ENCODE assay signal across 1 cellular context in the genomic region with DNA sequence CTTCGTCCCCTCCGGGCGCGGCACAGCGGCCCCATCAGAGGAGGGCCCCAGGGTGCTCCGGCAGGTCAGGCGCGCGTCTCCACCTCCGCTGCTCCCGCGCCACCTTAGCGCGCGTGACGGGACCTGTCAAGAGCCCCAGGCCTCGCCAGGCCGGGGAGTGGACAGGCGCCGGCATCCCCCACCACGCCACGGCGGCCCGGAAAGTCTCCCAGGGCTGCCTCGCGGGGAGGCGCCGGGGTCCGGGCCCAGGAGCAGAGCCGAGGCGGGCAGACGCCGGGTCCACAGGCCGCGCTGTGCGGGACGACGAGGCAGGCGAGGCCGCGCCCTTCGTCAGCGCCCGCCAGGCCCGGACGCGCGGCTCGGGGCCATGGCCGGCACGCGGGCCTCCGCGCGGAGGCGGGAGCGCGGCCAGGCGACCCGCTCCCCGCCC.
TF ChIP-seq lines count a peak whose summit lies in the region.

No MANE protein-coding gene starts in this region.

TF ChIP-seq in HepG2, 621 proteins besides CTCF, POLR2A, EP300 and RAD21 (continued from another document and continues in another):
- TF ChIP-seq, protein P1, sequence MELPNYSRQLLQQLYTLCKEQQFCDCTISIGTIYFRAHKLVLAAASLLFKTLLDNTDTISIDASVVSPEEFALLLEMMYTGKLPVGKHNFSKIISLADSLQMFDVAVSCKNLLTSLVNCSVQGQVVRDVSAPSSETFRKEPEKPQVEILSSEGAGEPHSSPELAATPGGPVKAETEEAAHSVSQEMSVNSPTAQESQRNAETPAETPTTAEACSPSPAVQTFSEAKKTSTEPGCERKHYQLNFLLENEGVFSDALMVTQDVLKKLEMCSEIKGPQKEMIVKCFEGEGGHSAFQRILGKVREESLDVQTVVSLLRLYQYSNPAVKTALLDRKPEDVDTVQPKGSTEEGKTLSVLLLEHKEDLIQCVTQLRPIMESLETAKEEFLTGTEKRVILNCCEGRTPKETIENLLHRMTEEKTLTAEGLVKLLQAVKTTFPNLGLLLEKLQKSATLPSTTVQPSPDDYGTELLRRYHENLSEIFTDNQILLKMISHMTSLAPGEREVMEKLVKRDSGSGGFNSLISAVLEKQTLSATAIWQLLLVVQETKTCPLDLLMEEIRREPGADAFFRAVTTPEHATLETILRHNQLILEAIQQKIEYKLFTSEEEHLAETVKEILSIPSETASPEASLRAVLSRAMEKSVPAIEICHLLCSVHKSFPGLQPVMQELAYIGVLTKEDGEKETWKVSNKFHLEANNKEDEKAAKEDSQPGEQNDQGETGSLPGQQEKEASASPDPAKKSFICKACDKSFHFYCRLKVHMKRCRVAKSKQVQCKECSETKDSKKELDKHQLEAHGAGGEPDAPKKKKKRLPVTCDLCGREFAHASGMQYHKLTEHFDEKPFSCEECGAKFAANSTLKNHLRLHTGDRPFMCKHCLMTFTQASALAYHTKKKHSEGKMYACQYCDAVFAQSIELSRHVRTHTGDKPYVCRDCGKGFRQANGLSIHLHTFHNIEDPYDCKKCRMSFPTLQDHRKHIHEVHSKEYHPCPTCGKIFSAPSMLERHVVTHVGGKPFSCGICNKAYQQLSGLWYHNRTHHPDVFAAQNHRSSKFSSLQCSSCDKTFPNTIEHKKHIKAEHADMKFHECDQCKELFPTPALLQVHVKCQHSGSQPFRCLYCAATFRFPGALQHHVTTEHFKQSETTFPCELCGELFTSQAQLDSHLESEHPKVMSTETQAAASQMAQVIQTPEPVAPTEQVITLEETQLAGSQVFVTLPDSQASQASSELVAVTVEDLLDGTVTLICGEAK (IDR thresholded peaks at IDR 0.05) = no peak
- TF ChIP-seq, protein P1 (CRISPR knock-in tag; IDR thresholded peaks at IDR 0.05) = 0 out of 2 replicates have a peak, but pooled peaks have one; percentile 23
- no peak for TF ChIP-seq ZNF383 (CRISPR knock-in tag; IDR thresholded peaks at IDR 0.05; ENCODE audit: borderline replicate concordance)
- TF ChIP-seq ZNF564 (CRISPR knock-in tag; IDR thresholded peaks at IDR 0.05) = peak; percentile 22; the same call in 1 of the 2 replicates
- no peak for TF ChIP-seq ZNF3 (CRISPR knock-in tag; IDR thresholded peaks at IDR 0.05)
- 0 out of 2 replicates have a peak, but pooled peaks have one; percentile 45 for TF ChIP-seq HIVEP1 (CRISPR knock-in tag; IDR thresholded peaks at IDR 0.05)
- 0 out of 2 replicates have a peak, but pooled peaks have one; percentile 4 for TF ChIP-seq GLI4 (CRISPR knock-in tag; IDR thresholded peaks at IDR 0.05; ENCODE audit: borderline replicate concordance)
- TF ChIP-seq ZMYM4 (CRISPR knock-in tag; IDR thresholded peaks at IDR 0.05) = peak; percentile 13; the same call in 1 of the 2 replicates
- TF ChIP-seq, protein P2, sequence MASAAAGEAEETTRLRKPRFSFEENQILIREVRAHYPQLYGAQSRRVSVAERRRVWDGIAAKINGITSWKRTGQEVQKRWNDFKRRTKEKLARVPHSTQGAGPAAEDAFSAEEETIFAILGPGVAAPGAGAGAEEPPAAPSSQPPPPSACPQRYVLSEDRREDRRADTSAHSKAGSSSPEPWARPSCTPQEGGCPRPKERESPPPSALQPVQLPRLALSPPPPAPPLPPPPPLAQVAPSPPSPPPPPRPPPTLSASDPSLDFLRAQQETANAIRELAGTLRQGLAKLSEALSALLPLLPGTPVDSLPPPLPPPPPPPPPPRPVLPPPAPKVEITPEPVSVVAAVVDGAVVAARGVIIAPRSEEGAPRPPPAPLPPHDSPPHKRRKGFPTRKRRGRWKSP (CRISPR knock-in tag; IDR thresholded peaks at IDR 0.05) = no peak
- no peak for TF ChIP-seq NR2F1 (CRISPR knock-in tag; IDR thresholded peaks at IDR 0.05)
- TF ChIP-seq SALL1 (CRISPR knock-in tag; IDR thresholded peaks at IDR 0.05) = 0 out of 2 replicates have a peak, but pooled peaks have one; percentile 3
- TF ChIP-seq NCOA1 (CRISPR knock-in tag; IDR thresholded peaks at IDR 0.05) = no peak
- TF ChIP-seq EEA1 (CRISPR knock-in tag; IDR thresholded peaks at IDR 0.05; ENCODE audit: borderline replicate concordance) = no peak
- TF ChIP-seq, protein P3, sequence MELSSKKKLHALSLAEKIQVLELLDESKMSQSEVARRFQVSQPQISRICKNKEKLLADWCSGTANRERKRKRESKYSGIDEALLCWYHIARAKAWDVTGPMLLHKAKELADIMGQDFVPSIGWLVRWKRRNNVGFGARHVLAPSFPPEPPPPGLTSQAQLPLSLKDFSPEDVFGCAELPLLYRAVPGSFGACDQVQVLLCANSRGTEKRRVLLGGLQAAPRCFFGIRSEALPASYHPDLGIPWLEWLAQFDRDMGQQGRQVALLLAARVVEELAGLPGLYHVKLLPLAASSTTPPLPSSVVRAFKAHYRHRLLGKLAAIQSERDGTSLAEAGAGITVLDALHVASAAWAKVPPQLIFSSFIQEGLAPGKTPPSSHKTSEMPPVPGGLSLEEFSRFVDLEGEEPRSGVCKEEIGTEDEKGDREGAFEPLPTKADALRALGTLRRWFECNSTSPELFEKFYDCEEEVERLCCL (CRISPR knock-in tag; IDR thresholded peaks at IDR 0.05; ENCODE audit: borderline replicate concordance) = 0 out of 2 replicates have a peak, but pooled peaks have one; percentile 36
- TF ChIP-seq ATF1 (CRISPR knock-in tag; IDR thresholded peaks at IDR 0.05) = no peak
- TF ChIP-seq, protein P4, sequence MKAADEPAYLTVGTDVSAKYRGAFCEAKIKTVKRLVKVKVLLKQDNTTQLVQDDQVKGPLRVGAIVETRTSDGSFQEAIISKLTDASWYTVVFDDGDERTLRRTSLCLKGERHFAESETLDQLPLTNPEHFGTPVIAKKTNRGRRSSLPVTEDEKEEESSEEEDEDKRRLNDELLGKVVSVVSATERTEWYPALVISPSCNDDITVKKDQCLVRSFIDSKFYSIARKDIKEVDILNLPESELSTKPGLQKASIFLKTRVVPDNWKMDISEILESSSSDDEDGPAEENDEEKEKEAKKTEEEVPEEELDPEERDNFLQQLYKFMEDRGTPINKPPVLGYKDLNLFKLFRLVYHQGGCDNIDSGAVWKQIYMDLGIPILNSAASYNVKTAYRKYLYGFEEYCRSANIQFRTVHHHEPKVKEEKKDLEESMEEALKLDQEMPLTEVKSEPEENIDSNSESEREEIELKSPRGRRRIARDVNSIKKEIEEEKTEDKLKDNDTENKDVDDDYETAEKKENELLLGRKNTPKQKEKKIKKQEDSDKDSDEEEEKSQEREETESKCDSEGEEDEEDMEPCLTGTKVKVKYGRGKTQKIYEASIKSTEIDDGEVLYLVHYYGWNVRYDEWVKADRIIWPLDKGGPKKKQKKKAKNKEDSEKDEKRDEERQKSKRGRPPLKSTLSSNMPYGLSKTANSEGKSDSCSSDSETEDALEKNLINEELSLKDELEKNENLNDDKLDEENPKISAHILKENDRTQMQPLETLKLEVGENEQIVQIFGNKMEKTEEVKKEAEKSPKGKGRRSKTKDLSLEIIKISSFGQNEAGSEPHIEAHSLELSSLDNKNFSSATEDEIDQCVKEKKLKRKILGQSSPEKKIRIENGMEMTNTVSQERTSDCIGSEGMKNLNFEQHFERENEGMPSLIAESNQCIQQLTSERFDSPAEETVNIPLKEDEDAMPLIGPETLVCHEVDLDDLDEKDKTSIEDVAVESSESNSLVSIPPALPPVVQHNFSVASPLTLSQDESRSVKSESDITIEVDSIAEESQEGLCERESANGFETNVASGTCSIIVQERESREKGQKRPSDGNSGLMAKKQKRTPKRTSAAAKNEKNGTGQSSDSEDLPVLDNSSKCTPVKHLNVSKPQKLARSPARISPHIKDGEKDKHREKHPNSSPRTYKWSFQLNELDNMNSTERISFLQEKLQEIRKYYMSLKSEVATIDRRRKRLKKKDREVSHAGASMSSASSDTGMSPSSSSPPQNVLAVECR (CRISPR knock-in tag; IDR thresholded peaks at IDR 0.05; ENCODE audit: borderline replicate concordance) = peak; percentile 15; the same call in 1 of the 2 replicates
- no peak for TF ChIP-seq HCFC1 (IDR thresholded peaks at IDR 0.05; ENCODE audit: low read depth, low read length)
- TF ChIP-seq NONO (IDR thresholded peaks at IDR 0.05) = no peak
- 0 out of 2 replicates have a peak, but pooled peaks have one; percentile 14 for TF ChIP-seq NONO (CRISPR knock-in tag; conservative IDR thresholded peaks at IDR 0.05)
- no peak for TF ChIP-seq ZNF879 (CRISPR knock-in tag; IDR thresholded peaks at IDR 0.05)
- no peak; the same call in 1 of the 2 replicates for TF ChIP-seq NRL (CRISPR knock-in tag; IDR thresholded peaks at IDR 0.05; ENCODE audit: borderline replicate concordance)
- no peak for TF ChIP-seq ELF3 (CRISPR knock-in tag; IDR thresholded peaks at IDR 0.05)
- 0 out of 2 replicates have a peak, but pooled peaks have one; percentile 42 for TF ChIP-seq ZNF747 (CRISPR knock-in tag; IDR thresholded peaks at IDR 0.05; ENCODE audit: borderline replicate concordance)
- TF ChIP-seq IKZF1 (IDR thresholded peaks at IDR 0.05) = no peak
- TF ChIP-seq, protein P5, sequence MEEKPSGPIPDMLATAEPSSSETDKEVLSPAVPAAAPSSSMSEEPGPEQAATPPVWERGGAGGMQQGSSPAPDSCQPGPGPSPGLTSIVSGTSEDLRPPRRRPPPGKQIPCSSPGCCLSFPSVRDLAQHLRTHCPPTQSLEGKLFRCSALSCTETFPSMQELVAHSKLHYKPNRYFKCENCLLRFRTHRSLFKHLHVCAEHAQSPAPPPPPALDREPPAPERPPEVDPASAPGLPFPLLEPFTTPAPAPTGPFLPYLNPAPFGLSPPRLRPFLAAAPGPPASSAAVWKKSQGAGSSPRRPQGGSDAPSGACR (CRISPR knock-in tag; IDR thresholded peaks at IDR 0.05) = peak; percentile 62; the same call in 1 of the 2 replicates
- TF ChIP-seq ADNP (CRISPR knock-in tag; IDR thresholded peaks at IDR 0.05) = no peak
- no peak for TF ChIP-seq KMT2A (CRISPR knock-in tag; IDR thresholded peaks at IDR 0.05)
- peak; percentile 65; the same call in 1 of the 2 replicates for TF ChIP-seq TGIF2 (CRISPR knock-in tag; IDR thresholded peaks at IDR 0.05)
- TF ChIP-seq, protein P6, sequence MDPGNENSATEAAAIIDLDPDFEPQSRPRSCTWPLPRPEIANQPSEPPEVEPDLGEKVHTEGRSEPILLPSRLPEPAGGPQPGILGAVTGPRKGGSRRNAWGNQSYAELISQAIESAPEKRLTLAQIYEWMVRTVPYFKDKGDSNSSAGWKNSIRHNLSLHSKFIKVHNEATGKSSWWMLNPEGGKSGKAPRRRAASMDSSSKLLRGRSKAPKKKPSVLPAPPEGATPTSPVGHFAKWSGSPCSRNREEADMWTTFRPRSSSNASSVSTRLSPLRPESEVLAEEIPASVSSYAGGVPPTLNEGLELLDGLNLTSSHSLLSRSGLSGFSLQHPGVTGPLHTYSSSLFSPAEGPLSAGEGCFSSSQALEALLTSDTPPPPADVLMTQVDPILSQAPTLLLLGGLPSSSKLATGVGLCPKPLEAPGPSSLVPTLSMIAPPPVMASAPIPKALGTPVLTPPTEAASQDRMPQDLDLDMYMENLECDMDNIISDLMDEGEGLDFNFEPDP (CRISPR knock-in tag; conservative IDR thresholded peaks at IDR 0.05) = 0 out of 2 replicates have a peak, but pooled peaks have one; percentile 85
- peak; percentile 42; the same call in 1 of the 2 replicates for TF ChIP-seq ZNF563 (CRISPR knock-in tag; IDR thresholded peaks at IDR 0.05)
- TF ChIP-seq, protein P7, sequence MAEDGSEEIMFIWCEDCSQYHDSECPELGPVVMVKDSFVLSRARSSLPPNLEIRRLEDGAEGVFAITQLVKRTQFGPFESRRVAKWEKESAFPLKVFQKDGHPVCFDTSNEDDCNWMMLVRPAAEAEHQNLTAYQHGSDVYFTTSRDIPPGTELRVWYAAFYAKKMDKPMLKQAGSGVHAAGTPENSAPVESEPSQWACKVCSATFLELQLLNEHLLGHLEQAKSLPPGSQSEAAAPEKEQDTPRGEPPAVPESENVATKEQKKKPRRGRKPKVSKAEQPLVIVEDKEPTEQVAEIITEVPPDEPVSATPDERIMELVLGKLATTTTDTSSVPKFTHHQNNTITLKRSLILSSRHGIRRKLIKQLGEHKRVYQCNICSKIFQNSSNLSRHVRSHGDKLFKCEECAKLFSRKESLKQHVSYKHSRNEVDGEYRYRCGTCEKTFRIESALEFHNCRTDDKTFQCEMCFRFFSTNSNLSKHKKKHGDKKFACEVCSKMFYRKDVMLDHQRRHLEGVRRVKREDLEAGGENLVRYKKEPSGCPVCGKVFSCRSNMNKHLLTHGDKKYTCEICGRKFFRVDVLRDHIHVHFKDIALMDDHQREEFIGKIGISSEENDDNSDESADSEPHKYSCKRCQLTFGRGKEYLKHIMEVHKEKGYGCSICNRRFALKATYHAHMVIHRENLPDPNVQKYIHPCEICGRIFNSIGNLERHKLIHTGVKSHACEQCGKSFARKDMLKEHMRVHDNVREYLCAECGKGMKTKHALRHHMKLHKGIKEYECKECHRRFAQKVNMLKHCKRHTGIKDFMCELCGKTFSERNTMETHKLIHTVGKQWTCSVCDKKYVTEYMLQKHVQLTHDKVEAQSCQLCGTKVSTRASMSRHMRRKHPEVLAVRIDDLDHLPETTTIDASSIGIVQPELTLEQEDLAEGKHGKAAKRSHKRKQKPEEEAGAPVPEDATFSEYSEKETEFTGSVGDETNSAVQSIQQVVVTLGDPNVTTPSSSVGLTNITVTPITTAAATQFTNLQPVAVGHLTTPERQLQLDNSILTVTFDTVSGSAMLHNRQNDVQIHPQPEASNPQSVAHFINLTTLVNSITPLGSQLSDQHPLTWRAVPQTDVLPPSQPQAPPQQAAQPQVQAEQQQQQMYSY (CRISPR knock-in tag; IDR thresholded peaks at IDR 0.05) = no peak
- TF ChIP-seq, protein P8, sequence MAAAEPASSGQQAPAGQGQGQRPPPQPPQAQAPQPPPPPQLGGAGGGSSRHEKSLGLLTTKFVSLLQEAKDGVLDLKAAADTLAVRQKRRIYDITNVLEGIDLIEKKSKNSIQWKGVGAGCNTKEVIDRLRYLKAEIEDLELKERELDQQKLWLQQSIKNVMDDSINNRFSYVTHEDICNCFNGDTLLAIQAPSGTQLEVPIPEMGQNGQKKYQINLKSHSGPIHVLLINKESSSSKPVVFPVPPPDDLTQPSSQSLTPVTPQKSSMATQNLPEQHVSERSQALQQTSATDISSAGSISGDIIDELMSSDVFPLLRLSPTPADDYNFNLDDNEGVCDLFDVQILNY (CRISPR knock-in tag; conservative IDR thresholded peaks at IDR 0.05) = no peak
- no peak for TF ChIP-seq THAP11 (CRISPR knock-in tag; IDR thresholded peaks at IDR 0.05)
